20 cellular contexts compared by ENCODE assay signal in genomic region chr3:124599147-124599765, GRCh38.
A peak's percentile ranks its signal among the peaks of the same experiment; 100 is the strongest.
DNase-seq lines count a peak whose midpoint lies in the region; ATAC-seq and TF ChIP-seq lines count a peak whose summit lies in the region.
"Had no signal": no experiment of that assay in that cellular context is flagged by ENCODE, and none has a peak within 500 bp of the region (broad histone marks: within the 10 kb centered on the region; RNA-seq: fewer than 3 reads in every experiment).

No MANE protein-coding gene starts in this region.

- H3K27me3 ChIP-seq in heart right ventricle, result no peaks in the 10 kb centered on the region
- H3K27me3 ChIP-seq in PC-3 (ENCODE audit: low read length), result no peaks in the 10 kb centered on the region
- H3K27me3 ChIP-seq in lung (ENCODE audit: control insufficient read depth, insufficient read depth), result no peaks in the 10 kb centered on the region
- no peaks in the 10 kb centered on the region for H3K27me3 ChIP-seq in esophagus squamous epithelium
- H3K27me3 ChIP-seq: SJSA1 had no signal

- POLR2A ChIA-PET in PC-3 (lab: Charles Lee; ENCODE audit: unreplicated experiment), result no interaction called here

- H3K27ac ChIP-seq in heart right ventricle, result peak overlapping the region; percentile 46 to 90 (median 76)
- peak overlapping the region; percentile 77 for H3K27ac ChIP-seq in PC-3 (ENCODE audit: low read length)
- H3K27ac ChIP-seq in lung (ENCODE audit: low read depth in 1 of 2, low read length in 1 of 2), result peak overlapping the region; percentile 13 to 76
- peak overlapping the region in 2 of 4 donors; percentile 83 to 85 for H3K27ac ChIP-seq in esophagus squamous epithelium
- H3K27ac ChIP-seq: SJSA1 had no signal

- no peak for DNase-seq in heart right ventricle
- DNase-seq in cardiac septum (ENCODE audit: low spot score), result no peak
- DNase-seq in PC-3, result no peak
- DNase-seq in lung (ENCODE audit: low spot score), result peak; percentile 38
- no peak for DNase-seq in omental fat pad (ENCODE audit: low spot score)
- no peak for DNase-seq in esophagus squamous epithelium (lab: John Stamatoyannopoulos, UW)
- no peak for DNase-seq in NCI-H2029 (lab: John Stamatoyannopoulos, UW)
- DNase-seq: ACHN; C1 segment of cervical spinal cord; DMS153; effector CD8-positive, alpha-beta T cell; HCEC 1CT; NCI-H1436; NCI-H510A treated with DMSO at 0.1 percent for 48 hours; OCI-M1; stimulated activated naive CD4-positive, alpha-beta T cell treated with Interleukin-2 at 50 U/mL for 16 hours had no signal

- WGBS in heart right ventricle, 2 donors, result 69 to 74% methylated on average over 9 of the region's 9 CpGs
- 76 to 89% methylated on average over 9 of the region's 9 CpGs for WGBS in lung, 2 donors
- 78 to 82% methylated on average over 9 of the region's 9 CpGs for WGBS in esophagus squamous epithelium, 2 donors

- H4K20me1 ChIP-seq in PC-3 (ENCODE audit: low read length), result no peaks in the 10 kb centered on the region

- no peak for TF ChIP-seq POLR2A in esophagus squamous epithelium (IDR thresholded peaks at IDR 0.05)

- CTCF ChIA-PET in PC-3 (lab: Charles Lee), result no interaction called here

- no peak overlapping the region for H3K9ac ChIP-seq in PC-3 (ENCODE audit: low read length)

- intact Hi-C loops in heart right ventricle (cut with DNase I), result no loop called here
- intact Hi-C loops in cardiac septum (cut with DNase I), result no loop called here
- intact Hi-C loops in PC-3 (cut with micrococcal nuclease), result no loop called here
- intact Hi-C loops in esophagus squamous epithelium (cut with DNase I), result no loop called here

- no TSS peak for BruUV-seq in PC-3 (replicated peaks; lab: Mats Ljungman, UMichigan)

- H3K4me1 ChIP-seq in heart right ventricle (peaks cover 22 to 79% (median 53%) of the 10 kb centered on the region in 9 donors), PC-3 (ENCODE audit: insufficient read depth, low read length) (peaks cover 34% of the 10 kb centered on the region), lung (ENCODE audit: control insufficient read depth in 2 of 2, insufficient read depth in 2 of 2, low read length in 2 of 2) (peaks cover 4 to 38% of the 10 kb centered on the region in 2 donors), esophagus squamous epithelium (peaks cover 0 to 37% (median 3%) of the 10 kb centered on the region in 3 donors)

- H2AFZ ChIP-seq in PC-3 (ENCODE audit: low read length), result no peak overlapping the region

- H3K9me3 ChIP-seq in heart right ventricle, result no peaks in the 10 kb centered on the region
- H3K9me3 ChIP-seq in PC-3 (ENCODE audit: low read length), result no peaks in the 10 kb centered on the region
- no peaks in the 10 kb centered on the region for H3K9me3 ChIP-seq in lung (ENCODE audit: control insufficient read depth in 2 of 2, insufficient read depth in 1 of 2, low read length in 1 of 2)
- no peaks in the 10 kb centered on the region for H3K9me3 ChIP-seq in esophagus squamous epithelium
- H3K9me3 ChIP-seq: SJSA1 had no signal

- 0 out of 2 replicates have a peak, but pooled peaks cover 5% of the 10 kb centered on the region for H3K9me2 ChIP-seq in PC-3 (replicated peaks; ENCODE audit: low read length)

- H3F3A ChIP-seq in PC-3 (ENCODE audit: low read length, unreplicated experiment), result no peaks in the 10 kb centered on the region

- ATAC-seq in heart right ventricle, result peak in 3 of 8 donors; percentile 33 to 43 (median 33)
- ATAC-seq in PC-3, result no peak
- ATAC-seq in lung (ENCODE audit: insufficient read depth, low FRiP score), result no peak
- no peak for ATAC-seq in HG02885 (IDR thresholded peaks at IDR 0.05; ENCODE audit: poor library complexity, unreplicated experiment)
- ATAC-seq in omental fat pad (ENCODE audit: low FRiP score), result no peak
- ATAC-seq: GM12878, sciatic nerve had no signal

- TF ChIP-seq CTCF in heart right ventricle (IDR thresholded peaks at IDR 0.05) (no peak), PC-3 (conservative IDR thresholded peaks at IDR 0.05; ENCODE audit: low read depth, low read length) (no peak), lung (IDR thresholded peaks at IDR 0.05; ENCODE audit: control extremely low read depth, extremely low read depth) (no peak), omental fat pad (IDR thresholded peaks at IDR 0.05) (no peak), esophagus squamous epithelium (IDR thresholded peaks at IDR 0.05) (no peak)

- H3K4me3 ChIP-seq in heart right ventricle (no peak overlapping the region), PC-3 (ENCODE audit: low read length) (no peak overlapping the region), lung (no peak overlapping the region), esophagus squamous epithelium (no peak overlapping the region)
- H3K4me3 ChIP-seq: GM12878, SJSA1 had no signal

- no peaks in the 10 kb centered on the region for H3K36me3 ChIP-seq in heart right ventricle
- no peaks in the 10 kb centered on the region for H3K36me3 ChIP-seq in PC-3 (ENCODE audit: low read depth, low read length)
- no peaks in the 10 kb centered on the region for H3K36me3 ChIP-seq in lung (ENCODE audit: control insufficient read depth in 2 of 2, insufficient read depth in 2 of 2, low read length in 2 of 2)
- H3K36me3 ChIP-seq in esophagus squamous epithelium, result no peaks in the 10 kb centered on the region
- H3K36me3 ChIP-seq: SJSA1 had no signal

- H3K79me2 ChIP-seq in PC-3 (ENCODE audit: low read length), result no peaks in the 10 kb centered on the region

- H3K4me2 ChIP-seq in PC-3 (ENCODE audit: low read length), result peak overlapping the region; percentile 69
